ENCODE assay signal across 1 cellular context in the genomic region with DNA sequence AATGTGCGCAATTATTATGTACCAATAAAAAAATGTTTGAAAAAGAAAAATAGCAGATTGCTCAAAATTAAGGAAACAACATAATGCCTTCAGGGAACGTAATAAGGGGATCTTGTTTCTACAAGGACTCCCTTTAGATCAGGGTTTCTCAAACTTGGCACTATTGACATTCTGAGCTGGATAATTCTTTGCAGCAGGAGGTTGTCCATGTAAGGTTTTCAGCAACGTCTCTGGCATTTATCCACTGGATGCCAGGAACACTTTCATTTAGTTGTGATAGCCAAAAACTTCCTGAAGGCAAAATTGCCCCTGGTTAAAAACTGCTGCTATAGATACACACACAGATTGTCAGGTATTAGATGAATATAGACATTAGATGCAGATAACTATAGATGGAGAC.
TF ChIP-seq lines count a peak whose summit lies in the region.

No MANE protein-coding gene starts in this region.

TF ChIP-seq in IMR-90, 13 proteins besides CTCF, POLR2A, EP300 and RAD21 (continued from another document):
- TF ChIP-seq USF2 (IDR thresholded peaks at IDR 0.05; ENCODE audit: low read depth, low read length) (no peak), CEBPB (IDR thresholded peaks at IDR 0.05; ENCODE audit: low read depth, low read length) (no peak), RCOR1 (IDR thresholded peaks at IDR 0.05; ENCODE audit: insufficient replicate concordance, low read length) (no peak), FOS (IDR thresholded peaks at IDR 0.05; ENCODE audit: low read depth, low read length) (no peak), ELK1 (IDR thresholded peaks at IDR 0.05; ENCODE audit: borderline replicate concordance, low read depth, low read length) (no peak), SMC3 (IDR thresholded peaks at IDR 0.05; ENCODE audit: low read depth, low read length) (no peak), RFX5 (IDR thresholded peaks at IDR 0.05; ENCODE audit: low read depth, low read length) (no peak)
